In genomic region chr7:68718059-68718685, GRCh38 we compare ENCODE assay signal across 1 cellular context.
TF ChIP-seq lines count a peak whose summit lies in the region.

No MANE protein-coding gene starts in this region.

TF ChIP-seq in SK-N-SH, 30 proteins besides CTCF, POLR2A, EP300 and RAD21 (continued from another document):
- no peak for TF ChIP-seq REST (IDR thresholded peaks at IDR 0.05; ENCODE audit: low read depth, low read length)
- TF ChIP-seq, protein P1, sequence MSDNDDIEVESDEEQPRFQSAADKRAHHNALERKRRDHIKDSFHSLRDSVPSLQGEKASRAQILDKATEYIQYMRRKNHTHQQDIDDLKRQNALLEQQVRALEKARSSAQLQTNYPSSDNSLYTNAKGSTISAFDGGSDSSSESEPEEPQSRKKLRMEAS (IDR thresholded peaks at IDR 0.05; ENCODE audit: low read depth), result no peak
- no peak for TF ChIP-seq NRF1 (IDR thresholded peaks at IDR 0.05; ENCODE audit: low read depth, low read length)
- TF ChIP-seq, protein P2, sequence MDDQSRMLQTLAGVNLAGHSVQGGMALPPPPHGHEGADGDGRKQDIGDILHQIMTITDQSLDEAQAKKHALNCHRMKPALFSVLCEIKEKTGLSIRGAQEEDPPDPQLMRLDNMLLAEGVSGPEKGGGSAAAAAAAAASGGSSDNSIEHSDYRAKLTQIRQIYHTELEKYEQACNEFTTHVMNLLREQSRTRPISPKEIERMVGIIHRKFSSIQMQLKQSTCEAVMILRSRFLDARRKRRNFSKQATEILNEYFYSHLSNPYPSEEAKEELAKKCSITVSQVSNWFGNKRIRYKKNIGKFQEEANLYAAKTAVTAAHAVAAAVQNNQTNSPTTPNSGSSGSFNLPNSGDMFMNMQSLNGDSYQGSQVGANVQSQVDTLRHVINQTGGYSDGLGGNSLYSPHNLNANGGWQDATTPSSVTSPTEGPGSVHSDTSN (IDR thresholded peaks at IDR 0.05), result peak; percentile 31; the same call in 1 of the 2 replicates
- TF ChIP-seq RFX5 (IDR thresholded peaks at IDR 0.05; ENCODE audit: low read length), result no peak; the same call in 1 of the 2 replicates
- TF ChIP-seq USF1 (IDR thresholded peaks at IDR 0.05; ENCODE audit: borderline replicate concordance, low read depth), result no peak
- no peak for TF ChIP-seq SIN3A (IDR thresholded peaks at IDR 0.05; ENCODE audit: borderline replicate concordance, low read depth, low read length)
- TF ChIP-seq ELF1 (IDR thresholded peaks at IDR 0.05), result no peak
- TF ChIP-seq TAF1 (IDR thresholded peaks at IDR 0.05; ENCODE audit: borderline replicate concordance, low read depth, low read length), result no peak
- TF ChIP-seq, protein P3, sequence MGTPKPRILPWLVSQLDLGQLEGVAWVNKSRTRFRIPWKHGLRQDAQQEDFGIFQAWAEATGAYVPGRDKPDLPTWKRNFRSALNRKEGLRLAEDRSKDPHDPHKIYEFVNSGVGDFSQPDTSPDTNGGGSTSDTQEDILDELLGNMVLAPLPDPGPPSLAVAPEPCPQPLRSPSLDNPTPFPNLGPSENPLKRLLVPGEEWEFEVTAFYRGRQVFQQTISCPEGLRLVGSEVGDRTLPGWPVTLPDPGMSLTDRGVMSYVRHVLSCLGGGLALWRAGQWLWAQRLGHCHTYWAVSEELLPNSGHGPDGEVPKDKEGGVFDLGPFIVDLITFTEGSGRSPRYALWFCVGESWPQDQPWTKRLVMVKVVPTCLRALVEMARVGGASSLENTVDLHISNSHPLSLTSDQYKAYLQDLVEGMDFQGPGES (IDR thresholded peaks at IDR 0.05; ENCODE audit: low read depth, low read length), result no peak
